In the genomic region with DNA sequence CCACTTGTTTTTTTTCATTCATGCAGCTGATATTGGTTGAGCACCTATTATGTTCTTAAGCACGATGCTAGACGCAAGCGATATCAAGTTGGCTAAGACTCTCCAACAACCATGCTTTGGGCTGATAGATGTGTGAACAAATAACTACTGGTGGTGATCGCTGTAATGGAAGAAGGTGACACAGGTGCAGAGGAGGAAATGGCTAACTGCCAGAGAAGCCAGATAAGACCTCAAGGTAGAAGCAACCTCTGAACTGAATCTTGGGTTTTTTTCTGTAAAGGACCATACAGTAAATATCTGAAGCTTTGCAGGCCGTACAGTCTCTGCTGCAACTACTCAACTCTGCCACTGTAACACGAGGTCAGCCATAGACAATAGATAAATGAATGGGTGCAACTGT, we compare ENCODE assay signal across 24 cellular contexts.
"Had no signal": no experiment of that assay in that cellular context is flagged by ENCODE, and none has a peak within 500 bp of the region (broad histone marks: within the 10 kb centered on the region; RNA-seq: fewer than 3 reads in every experiment).

No MANE protein-coding gene starts in this region.

- ATAC-seq: HepG2 had no signal

- H3K27ac ChIP-seq: PC-9, Peyer's patch, SJSA1, SK-N-MC had no signal

- H3K9me3 Mint-ChIP-seq: IgD-negative memory B cell had no signal

- H3K4me2 ChIP-seq: PC-9 had no signal

- H3K4me3 ChIP-seq: MG63, PC-9, Peyer's patch, SJSA1, SK-N-MC had no signal

- H3K27me3 ChIP-seq: MG63, Peyer's patch, SJSA1 had no signal

- H3K27ac Mint-ChIP-seq: IgD-negative memory B cell had no signal

- H2AFZ ChIP-seq: PC-9 had no signal

- FAIRE-seq: HepG2 had no signal

- H3K4me1 ChIP-seq: Peyer's patch had no signal

- H3K36me3 ChIP-seq: MG63, Peyer's patch, SJSA1 had no signal

- DNase-seq: KBM-7; MG63; NCI-H1092; NCI-H1105 treated with DMSO at 0.1 percent for 48 hours; NCI-H1417 treated with DMSO at 0.1 percent for 48 hours; NCI-H146; NCI-H1694 treated with DMSO at 0.1 percent for 48 hours; NCI-H1930; NCI-H2081; NCI-H2107; NCI-H2227 treated with DMSO at 0.1 percent for 48 hours; NCI-H524; NCI-H526 treated with DMSO at 0.1 percent for 48 hours; NCI-H748 treated with DMSO at 0.1 percent for 48 hours; NK-92 treated with Interleukin-12 subunit alpha and Interleukin-12 subunit beta, amount 100 ng/mL, for 24 hours; OCI-M1; PC-9; Peyer's patch; Right ventricle myocardium superior; SIG-M5 had no signal

- H3K4me1 Mint-ChIP-seq: IgD-negative memory B cell had no signal

- H3K9me3 ChIP-seq: MG63, Peyer's patch, SJSA1 had no signal
